29 cellular contexts compared by ENCODE assay signal in genomic region chr2:195697681-195698220, GRCh38.
"Had no signal": no experiment of that assay in that cellular context is flagged by ENCODE, and none has a peak within 500 bp of the region (broad histone marks: within the 10 kb centered on the region; RNA-seq: fewer than 3 reads in every experiment).

No MANE protein-coding gene starts in this region.

- H3K4me3 ChIP-seq: esophagus muscularis mucosa, heart right ventricle, neural progenitor cell, right atrium auricular region, smooth muscle cell, suprapubic skin, tibial artery had no signal

- H3K27ac ChIP-seq: brain microvascular endothelial cell, esophagus muscularis mucosa, heart right ventricle, neural progenitor cell, parathyroid adenoma, right atrium auricular region, suprapubic skin, tibial artery, WERI-Rb-1 had no signal

- ATAC-seq: heart right ventricle; naive thymus-derived CD4-positive, alpha-beta T cell had no signal

- H3K36me3 ChIP-seq: brain microvascular endothelial cell, right atrium auricular region, WERI-Rb-1 had no signal

- H3K27me3 ChIP-seq: brain microvascular endothelial cell, esophagus muscularis mucosa, heart right ventricle, neural progenitor cell, right atrium auricular region, suprapubic skin, tibial artery had no signal

- H3K27me3 Mint-ChIP-seq: activated CD4-positive, alpha-beta memory T cell treated with anti-CD3 and anti-CD28 coated beads for 36 hours; activated CD4-positive, alpha-beta T cell treated with anti-CD3 and anti-CD28 coated beads, Interleukin-2, amount 10 ng/mL, durations not matched to agents 24 days and 14 days; naive thymus-derived CD4-positive, alpha-beta T cell had no signal

- H3K9ac ChIP-seq: neural progenitor cell, parathyroid adenoma had no signal

- H2AFZ ChIP-seq: neural progenitor cell, parathyroid adenoma had no signal

- H3K4me1 ChIP-seq: esophagus muscularis mucosa, heart right ventricle, neural progenitor cell, parathyroid adenoma, right atrium auricular region, suprapubic skin, tibial artery had no signal

- DNase-seq: activated CD4-positive, alpha-beta memory T cell treated with anti-CD3 and anti-CD28 coated beads for 36 hours; activated CD4-positive, alpha-beta T cell treated with anti-CD3 and anti-CD28 coated beads, Interleukin-2, amount 10 ng/mL, durations not matched to agents 24 days and 14 days; activated CD4-positive, CD25-positive, alpha-beta regulatory T cell treated with anti-CD3 and anti-CD28 coated beads, Interleukin-2, amount 50 U/mL, for 72 hours; activated CD8-positive, alpha-beta memory T cell treated with anti-CD3 and anti-CD28 coated beads, Interleukin-2, amount 50 U/mL, for 4 hours; activated gamma-delta T cell treated with Interleukin-2 at 50 U/mL for 16 hours; activated naive CD4-positive, alpha-beta T cell treated with anti-CD3 and anti-CD28 coated beads, Interleukin-2, amount 50 U/mL, for 16 hours; activated T-cell treated with anti-CD3 and anti-CD28 coated beads, Interleukin-2, amount 50 U/mL, for 1 hour; amniotic stem cell; brain microvascular endothelial cell; cortex of kidney; foreskin melanocyte; heart right ventricle; naive thymus-derived CD4-positive, alpha-beta T cell; occipital lobe; stimulated activated CD4-positive, alpha-beta T cell treated with anti-CD3 and anti-CD28 coated beads, Interleukin-15, amount 100 ng/mL, for 24 hours; stimulated activated CD4-positive, alpha-beta T cell treated with anti-CD3 and anti-CD28 coated beads, Interleukin-2, amount 100 ng/mL, for 24 hours; stimulated activated naive CD4-positive, alpha-beta T cell; T1000; tibial artery; WERI-Rb-1 had no signal

- H3K4me2 ChIP-seq: neural progenitor cell, smooth muscle cell had no signal

- H3K27ac Mint-ChIP-seq: activated CD4-positive, alpha-beta memory T cell treated with anti-CD3 and anti-CD28 coated beads for 36 hours; activated CD4-positive, alpha-beta T cell treated with anti-CD3 and anti-CD28 coated beads, Interleukin-2, amount 10 ng/mL, durations not matched to agents 24 days and 14 days; activated T-helper 1 cell treated with anti-CD3 and anti-CD28 coated beads, Interleukin-12 subunit alpha, Interleukin-12 subunit beta, Interleukin-2, Interleukin-4 antibody, amounts not matched to agents 30 ng/mL and 10 ng/mL and 1 ng/mL, durations not matched to agents 14 hours and 24 hours and 36 hours; mesothelial cell of epicardium; naive thymus-derived CD4-positive, alpha-beta T cell; neural progenitor cell had no signal

- H3K79me2 ChIP-seq: parathyroid adenoma had no signal

- H3K4me3 Mint-ChIP-seq: activated CD4-positive, alpha-beta memory T cell treated with anti-CD3 and anti-CD28 coated beads for 36 hours; activated CD4-positive, alpha-beta T cell treated with anti-CD3 and anti-CD28 coated beads, Interleukin-2, amount 10 ng/mL, durations not matched to agents 24 days and 14 days; activated T-helper 1 cell treated with anti-CD3 and anti-CD28 coated beads, Interleukin-12 subunit alpha, Interleukin-12 subunit beta, Interleukin-2, Interleukin-4 antibody, amounts not matched to agents 30 ng/mL and 10 ng/mL and 1 ng/mL, durations not matched to agents 14 hours and 24 hours and 36 hours; mesothelial cell of epicardium; naive thymus-derived CD4-positive, alpha-beta T cell; neural progenitor cell had no signal

- FAIRE-seq: astrocyte had no signal

- H3K4me1 Mint-ChIP-seq: mesothelial cell of epicardium, neural progenitor cell had no signal
